1 cellular context compared by ENCODE assay signal in the genomic region with DNA sequence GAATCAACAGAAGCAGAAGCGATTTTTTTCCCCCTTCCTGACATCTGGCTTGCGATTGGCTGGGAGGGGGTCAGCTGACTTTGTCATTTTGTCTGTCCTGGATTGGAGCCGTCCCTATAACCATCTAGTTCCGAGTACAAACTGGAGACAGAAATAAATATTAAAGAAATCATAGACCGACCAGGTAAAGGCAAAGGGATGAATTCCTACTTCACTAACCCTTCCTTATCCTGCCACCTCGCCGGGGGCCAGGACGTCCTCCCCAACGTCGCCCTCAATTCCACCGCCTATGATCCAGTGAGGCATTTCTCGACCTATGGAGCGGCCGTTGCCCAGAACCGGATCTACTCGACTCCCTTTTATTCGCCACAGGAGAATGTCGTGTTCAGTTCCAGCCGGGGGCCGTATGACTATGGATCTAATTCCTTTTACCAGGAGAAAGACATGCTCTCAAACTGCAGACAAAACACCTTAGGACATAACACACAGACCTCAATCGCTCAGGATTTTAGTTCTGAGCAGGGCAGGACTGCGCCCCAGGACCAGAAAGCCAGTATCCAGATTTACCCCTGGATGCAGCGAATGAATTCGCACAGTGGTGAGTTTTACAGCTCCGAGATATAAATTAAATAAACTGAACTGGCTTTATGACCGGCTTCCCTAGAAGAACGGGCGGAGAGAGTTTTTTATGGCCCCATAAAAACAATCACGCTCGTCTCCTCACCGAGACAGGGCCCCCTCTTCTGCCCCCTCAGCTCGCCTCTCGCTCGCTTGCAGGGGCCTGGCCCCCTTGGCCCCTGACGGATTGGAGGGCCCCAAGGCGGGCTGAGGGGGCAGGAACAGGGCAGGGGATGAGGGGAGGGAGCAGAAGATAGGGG.
TF ChIP-seq lines count a peak whose summit lies in the region.

Gene HOXC6, plus strand, starts transcription at position 117 of the 878 bp plus-strand sequence. Its CDS starts 82 bp downstream, at position 199.

TF ChIP-seq in H1, 55 proteins besides CTCF, POLR2A, EP300 and RAD21 (continued from another document):
- TF ChIP-seq KDM5A (IDR thresholded peaks at IDR 0.05; ENCODE audit: low read length), result no peak
- no peak for TF ChIP-seq SAP30 (IDR thresholded peaks at IDR 0.05; ENCODE audit: insufficient read depth, insufficient replicate concordance, low read length)
- peak; percentile 59 for TF ChIP-seq USF2 (IDR thresholded peaks at IDR 0.05; ENCODE audit: low read length)
- no peak for TF ChIP-seq BACH1 (IDR thresholded peaks at IDR 0.05; ENCODE audit: low read length)
- no peak for TF ChIP-seq JUND (IDR thresholded peaks at IDR 0.05; ENCODE audit: low read length)
- TF ChIP-seq SUZ12 (IDR thresholded peaks at IDR 0.05; ENCODE audit: low read length), result peak; percentile 74; the same call in 1 of the 2 replicates
- peak; percentile 98; the same call in 1 of the 2 replicates for TF ChIP-seq CBX8 (IDR thresholded peaks at IDR 0.05; ENCODE audit: borderline replicate concordance, low read depth, low read length)
- peak; percentile 50 for TF ChIP-seq EZH2 (IDR thresholded peaks at IDR 0.05; ENCODE audit: low read depth, low read length, severe bottlenecking)
- TF ChIP-seq TCF12 (IDR thresholded peaks at IDR 0.05; ENCODE audit: low read depth, low read length), result no peak
- TF ChIP-seq RNF2 (IDR thresholded peaks at IDR 0.05; ENCODE audit: borderline replicate concordance, low read depth, low read length, missing control alignments, poor library complexity, severe bottlenecking), result peak; percentile 99
- no peak for TF ChIP-seq NANOG (IDR thresholded peaks at IDR 0.05; ENCODE audit: insufficient read depth, low read depth, low read length, poor library complexity, severe bottlenecking)
- TF ChIP-seq RFX5 (IDR thresholded peaks at IDR 0.05; ENCODE audit: borderline replicate concordance, low read depth, low read length), result no peak
